ENCODE assay signal across 1 cellular context in genomic region chr2:88760819-88761598, GRCh38.
TF ChIP-seq lines count a peak whose summit lies in the region.

No MANE protein-coding gene starts in this region.

TF ChIP-seq in HepG2, 621 proteins besides CTCF, POLR2A, EP300 and RAD21 (continued from another document):
- no peak for TF ChIP-seq THAP8 (CRISPR knock-in tag; IDR thresholded peaks at IDR 0.05; ENCODE audit: borderline replicate concordance)
- TF ChIP-seq MAFK (conservative IDR thresholded peaks at IDR 0.05 in 1 of 2, IDR thresholded peaks at IDR 0.05 in 1 of 2; ENCODE audit: low read length in 2 of 2): peak; percentile 98
- no peak for TF ChIP-seq ZMYM3 (CRISPR knock-in tag; IDR thresholded peaks at IDR 0.05)
- TF ChIP-seq ARID2 (CRISPR knock-in tag; IDR thresholded peaks at IDR 0.05; ENCODE audit: borderline replicate concordance): no peak
- no peak for TF ChIP-seq KLF16 (CRISPR knock-in tag; IDR thresholded peaks at IDR 0.05)
- peak; percentile 98 for TF ChIP-seq MAFF (IDR thresholded peaks at IDR 0.05; ENCODE audit: low read depth, low read length)
- no peak for TF ChIP-seq SRSF4 (IDR thresholded peaks at IDR 0.05; ENCODE audit: low read depth, low read length, poor library complexity, severe bottlenecking)
- no peak for TF ChIP-seq RBFOX2 (IDR thresholded peaks at IDR 0.05; ENCODE audit: low read depth, low read length)
- TF ChIP-seq ASH2L (IDR thresholded peaks at IDR 0.05; ENCODE audit: insufficient read length, low read depth, low read length): no peak
- no peak for TF ChIP-seq ZBTB49 (CRISPR knock-in tag; IDR thresholded peaks at IDR 0.05; ENCODE audit: borderline replicate concordance)
- no peak for TF ChIP-seq PRPF4 (IDR thresholded peaks at IDR 0.05; ENCODE audit: low read depth, low read length, poor library complexity, severe bottlenecking)
